In the genomic region with DNA sequence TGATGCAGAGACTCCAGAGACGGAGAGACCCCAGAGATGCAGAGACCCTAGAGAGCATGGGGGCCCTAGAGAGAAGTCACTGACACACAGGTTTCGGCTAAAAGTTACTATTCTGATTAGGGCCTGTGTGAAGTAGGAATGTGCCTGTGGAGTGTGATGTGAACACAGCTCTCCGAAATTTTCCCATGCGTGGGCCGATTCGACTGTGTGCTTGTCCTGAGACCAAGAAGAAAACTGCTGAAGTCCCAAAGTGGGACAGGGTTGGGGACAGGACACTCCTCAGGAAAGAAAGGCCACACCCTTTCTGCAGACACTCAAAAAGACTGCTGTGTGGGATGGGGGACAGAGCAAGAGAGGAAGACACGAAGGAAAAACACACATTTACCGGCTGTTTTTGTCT, we compare ENCODE assay signal across 23 cellular contexts.
"Had no signal": no experiment of that assay in that cellular context is flagged by ENCODE, and none has a peak within 500 bp of the region (broad histone marks: within the 10 kb centered on the region; RNA-seq: fewer than 3 reads in every experiment).

No MANE protein-coding gene starts in this region.

- H3K27me3 ChIP-seq: gastrocnemius medialis, pancreas, right lobe of liver, testis, tibial artery, upper lobe of left lung, vagina had no signal

- H3K4me1 ChIP-seq: gastrocnemius medialis, pancreas, right lobe of liver, testis, tibial artery, upper lobe of left lung, vagina had no signal

- H3K4me3 ChIP-seq: gastrocnemius medialis, lung, mucosa of descending colon, pancreas, right lobe of liver, testis, tibial artery, upper lobe of left lung, vagina had no signal

- FAIRE-seq: kidney, pancreas had no signal

- H3K9me3 ChIP-seq: gastrocnemius medialis, mucosa of descending colon, pancreas, right lobe of liver, testis, tibial artery, upper lobe of left lung, vagina had no signal

- ATAC-seq: effector memory CD8-positive, alpha-beta T cell; esophagus mucosa; gastrocnemius medialis; left lobe of liver; mucosa of descending colon; pancreas; stimulated activated memory B cell treated with anti-CD40 and anti-IgM and Interleukin-4, amounts not matched to agents 10 μg/mL and 1 μg/mL and 100 μg/mL, for 72 hours; stimulated activated naive CD8-positive, alpha-beta T cell treated with anti-CD3 and anti-CD28 coated beads, Interleukin-15, Interleukin-2, amounts not matched to agents 100 U/mL and 50 U/mL, for 24 hours had no signal

- H3K36me3 ChIP-seq: gastrocnemius medialis, pancreas, right lobe of liver, tibial artery, upper lobe of left lung, vagina had no signal

- H3K27ac ChIP-seq: gastrocnemius medialis, pancreas, right lobe of liver, testis, tibial artery, upper lobe of left lung, vagina had no signal

- DNase-seq: cerebellar nuclear complex; cortex of kidney; effector memory CD8-positive, alpha-beta T cell; foreskin fibroblast; gastrocnemius medialis; kidney; mucosa of descending colon; naive B cell; nephron progenitor cell; occipital lobe; stimulated activated CD4-positive, alpha-beta T cell treated with anti-CD3 and anti-CD28 coated beads, Interleukin-4, amount 100 ng/mL, for 4 hours; stimulated activated naive CD8-positive, alpha-beta T cell treated with anti-CD3 and anti-CD28 coated beads, Interleukin-15, Interleukin-2, amounts not matched to agents 100 U/mL and 50 U/mL, for 24 hours; substantia nigra; testis; upper lobe of left lung had no signal
